ENCODE assay signal across 8 cellular contexts in the genomic region with DNA sequence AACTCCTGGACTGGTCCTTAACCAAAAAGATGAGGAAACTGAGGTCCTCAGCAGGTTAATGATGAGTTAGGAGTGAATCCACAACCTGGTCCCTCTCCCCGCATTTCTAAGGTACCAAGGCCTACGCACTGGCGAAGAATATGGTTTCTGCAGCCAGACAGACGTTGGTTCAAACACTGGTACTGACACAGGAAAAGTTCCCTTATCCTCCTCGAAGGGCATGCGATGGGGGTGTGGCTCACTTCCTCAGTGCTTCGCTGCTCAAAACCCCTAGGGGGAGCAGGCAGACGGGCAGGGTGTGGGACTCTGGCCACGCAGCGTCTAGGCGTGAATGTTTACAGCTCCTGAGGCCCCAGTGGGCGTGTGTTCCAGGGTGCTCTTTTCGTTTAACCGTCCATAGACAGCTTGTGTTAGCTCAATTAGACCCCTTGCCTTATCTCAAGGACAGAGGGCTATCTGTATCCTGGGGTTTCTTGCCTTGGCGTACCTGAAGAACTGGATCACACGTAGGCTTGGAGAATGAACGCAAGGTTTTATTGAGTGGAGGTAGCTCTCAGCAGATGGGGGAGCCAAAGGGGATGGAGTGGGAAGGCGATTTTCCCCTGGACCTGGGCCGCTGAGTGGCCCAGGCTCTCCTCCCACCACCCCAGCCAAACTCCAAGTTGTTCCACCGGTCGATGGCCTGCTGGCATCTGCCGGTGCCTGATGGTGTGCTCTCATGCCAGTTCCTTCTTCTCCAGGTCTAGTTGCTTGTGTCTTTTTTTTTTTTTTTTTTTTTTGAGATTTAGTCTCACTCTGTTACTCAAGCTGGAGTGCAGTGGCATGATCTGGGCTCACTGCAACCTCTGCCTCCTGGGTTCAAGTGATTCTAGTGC. TPM values are rescaled to one million over a fixed set of nuclear protein-coding genes. Genes with fewer than 3 reads are reported as not detected.
DNase-seq lines count a peak whose midpoint lies in the region; ATAC-seq and TF ChIP-seq lines count a peak whose summit lies in the region.

No MANE protein-coding gene starts in this region.

- TF ChIP-seq CTCF in gastrocnemius medialis (IDR thresholded peaks at IDR 0.05 in 4 of 5, conservative IDR thresholded peaks at IDR 0.05 in 1 of 5): peak; percentile 32 to 49 (median 45)

- H3K36me3 ChIP-seq in gastrocnemius medialis: no peaks in the 10 kb centered on the region

- no peaks in the 10 kb centered on the region for H3K27me3 ChIP-seq in gastrocnemius medialis

- intact Hi-C loops in gastrocnemius medialis (cut with DNase I; ENCODE audit: low total_unique reads): no loop called here

- DNase-seq in NCI-H1417 (lab: John Stamatoyannopoulos, UW) (peak; percentile 37 to 54 (median 51)), NCI-H1417 treated with DMSO at 0.1 percent for 48 hours (lab: John Stamatoyannopoulos, UW) (no peak), RKO (ENCODE audit: low spot score) (peak; percentile 81), activated T-helper 1 cell treated with Interleukin-2 at 50 U/mL for 16 hours (ENCODE audit: low read depth) (peak; percentile 54), glomerular visceral epithelial cell (ENCODE audit: extremely low spot score) (peak; percentile 56), gastrocnemius medialis (peak; percentile 32 to 56)

- peaks cover 5 to 6% of the 10 kb centered on the region in 2 donors for H3K4me1 ChIP-seq in gastrocnemius medialis

- no peak overlapping the region for H3K27ac ChIP-seq in gastrocnemius medialis

- TF ChIP-seq POLR2A in gastrocnemius medialis (IDR thresholded peaks at IDR 0.05): no peak

- no peak overlapping the region for H3K4me3 ChIP-seq in gastrocnemius medialis

- in situ Hi-C loops in gastrocnemius medialis (cut with MboI; ENCODE audit: low sequenced_read_pairs in 4 of 4): loop anchor here in 1 of 4 donors (5.0 to 25.0 kb wide), 2 partner anchors 99 to 259 kb away; partner anchors contain the start of gene PARD6B

- ATAC-seq in HG03159 (IDR thresholded peaks at IDR 0.05; ENCODE audit: unreplicated experiment) (peak; percentile 76), gastrocnemius medialis (peak in 1 of 2 donors; percentile 38), GM21360 (IDR thresholded peaks at IDR 0.05; ENCODE audit: unreplicated experiment) (no peak)

- no peaks in the 10 kb centered on the region for H3K9me3 ChIP-seq in gastrocnemius medialis

RNA-seq across cellular contexts. Expression of gene PTPN1, which starts 31.8 kb away (rescaled TPM):
- 10 to 100 TPM; 21.8 to 46.8 (median 44.4) TPM for total RNA-seq in gastrocnemius medialis
